16 cellular contexts compared by ENCODE assay signal in the genomic region with DNA sequence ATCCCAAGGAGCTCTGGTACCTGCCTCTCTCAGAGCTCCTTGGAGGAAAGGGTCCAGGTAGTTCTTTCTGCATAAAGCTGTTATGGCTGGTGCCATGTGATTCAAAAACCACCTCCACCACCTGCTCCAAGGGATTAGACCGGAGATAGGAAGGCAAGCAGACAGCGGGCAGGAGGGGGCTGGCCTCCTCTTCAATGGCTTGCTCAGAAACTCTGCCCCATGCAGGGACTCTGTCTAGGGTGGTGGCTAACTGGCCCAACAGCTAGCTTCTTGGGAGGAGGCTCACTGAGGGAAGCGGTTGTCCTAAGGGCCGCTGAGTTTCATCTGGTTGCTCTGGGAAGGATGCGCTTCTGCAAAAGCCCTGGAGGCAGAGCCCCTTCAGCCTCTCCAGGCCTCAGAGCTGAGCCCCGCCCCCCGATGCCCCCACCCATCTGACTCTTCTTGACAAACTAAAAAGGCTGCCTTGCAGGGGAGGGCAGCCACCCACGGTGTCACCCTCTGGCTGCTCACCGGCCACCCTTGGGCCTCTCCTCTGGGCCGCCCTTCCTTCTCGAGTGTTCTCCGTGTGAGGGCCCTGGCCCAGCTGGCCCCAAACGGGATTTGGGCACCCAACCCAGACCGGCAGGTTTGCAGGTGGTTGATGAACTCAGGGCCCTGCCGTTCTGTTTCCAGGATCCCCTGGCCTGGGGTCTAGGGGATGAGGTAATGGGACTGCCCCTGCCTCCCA.
"Had no signal": no experiment of that assay in that cellular context is flagged by ENCODE, and none has a peak within 500 bp of the region (broad histone marks: within the 10 kb centered on the region; RNA-seq: fewer than 3 reads in every experiment).

No MANE protein-coding gene starts in this region.

- ATAC-seq: activated T-cell treated with anti-CD3 and anti-CD28 coated beads, Interleukin-2, amount 50 U/mL, for 72 hours; gastroesophageal sphincter; pancreas; T-cell had no signal

- H3K27me3 ChIP-seq: gastroesophageal sphincter, neural progenitor cell, pancreas, thyroid gland, vagina had no signal

- H3K4me1 ChIP-seq: lower lobe of right lung, neural progenitor cell, pancreas, thyroid gland, vagina had no signal

- H3K36me3 ChIP-seq: gastroesophageal sphincter, lower lobe of right lung, neural progenitor cell, pancreas, thyroid gland, vagina, WERI-Rb-1 had no signal

- FAIRE-seq: pancreas had no signal

- H3K27ac ChIP-seq: gastroesophageal sphincter, lower lobe of right lung, neural progenitor cell, pancreas, thyroid gland, vagina, WERI-Rb-1 had no signal

- H3K9ac ChIP-seq: neural progenitor cell had no signal

- H3K4me2 ChIP-seq: neural progenitor cell had no signal

- H3K4me3 ChIP-seq: gastroesophageal sphincter, lower lobe of right lung, neural progenitor cell, pancreas, thyroid gland, vagina had no signal

- H3K9me3 ChIP-seq: gastroesophageal sphincter, lower lobe of right lung, pancreas, thyroid gland, vagina had no signal

- H2AFZ ChIP-seq: neural progenitor cell had no signal

- DNase-seq: activated CD4-positive, alpha-beta memory T cell treated with anti-CD3 and anti-CD28 coated beads for 36 hours; activated naive CD4-positive, alpha-beta T cell; activated naive CD8-positive, alpha-beta T cell treated with anti-CD3 and anti-CD28 coated beads, Interleukin-2, amount 10 ng/mL, durations not matched to agents 7 days and 5 days; activated T-cell treated with anti-CD3 and anti-CD28 coated beads, Interleukin-2, amount 50 U/mL, for 72 hours; cerebellar nuclear complex; lower lobe of right lung; pancreas; stimulated activated CD4-positive, alpha-beta T cell treated with anti-CD3 and anti-CD28 coated beads, Interleukin-12 subunit alpha, Interleukin-12 subunit beta, amount 100 ng/mL, for 4 hours; stimulated activated CD4-positive, alpha-beta T cell treated with anti-CD3 and anti-CD28 coated beads, Interleukin-2, amount 100 ng/mL, for 24 hours; T-cell; T-helper 9 cell; thyroid gland; WERI-Rb-1 had no signal
